In genomic region chr2:129609224-129609623, GRCh38 we compare ENCODE assay signal across 8 cellular contexts.
"Had no signal": no experiment of that assay in that cellular context is flagged by ENCODE, and none has a peak within 500 bp of the region (broad histone marks: within the 10 kb centered on the region; RNA-seq: fewer than 3 reads in every experiment).

No MANE protein-coding gene starts in this region.

- ATAC-seq: GM12878 had no signal

- FAIRE-seq: G401.6, GM12878, GM12891, GM12892, GM18507, GM19239 had no signal

- H3K4me3 ChIP-seq: GM12878 had no signal

- DNase-seq: GDM1, GF-D8 had no signal
